ENCODE assay signal across 24 cellular contexts in genomic region chr5:178796165-178796945, GRCh38.
DNase-seq lines count a peak whose midpoint lies in the region; ATAC-seq, FAIRE-seq and TF ChIP-seq lines count a peak whose summit lies in the region.
"Had no signal": no experiment of that assay in that cellular context is flagged by ENCODE, and none has a peak within 500 bp of the region (broad histone marks: within the 10 kb centered on the region; RNA-seq: fewer than 3 reads in every experiment).

No MANE protein-coding gene starts in this region.

- no peaks in the 10 kb centered on the region for H3K9me3 ChIP-seq in endodermal cell (ENCODE audit: control insufficient read depth, low read length)
- H3K9me3 ChIP-seq: BE2C, Caco-2 had no signal

- H3K4me1 Mint-ChIP-seq in stimulated activated naive CD8-positive, alpha-beta T cell treated with anti-CD3 and anti-CD28 coated beads, Interleukin-15, amount 100 ng/mL, for 72 hours: peaks cover 10% of the 10 kb centered on the region
- no peaks in the 10 kb centered on the region for H3K4me1 Mint-ChIP-seq in endodermal cell
- H3K4me1 Mint-ChIP-seq in stimulated activated effector memory CD8-positive, alpha-beta T cell treated with anti-CD3 and anti-CD28 coated beads, Interleukin-12 subunit alpha, Interleukin-12 subunit beta, amount 100 ng/mL, for 72 hours: no peaks in the 10 kb centered on the region
- H3K4me1 Mint-ChIP-seq: CD4-positive, CD25-positive, alpha-beta regulatory T cell had no signal

- TF ChIP-seq POLR2A in H54 (IDR thresholded peaks at IDR 0.05; ENCODE audit: low read depth, low read length): no peak

- no peaks in the 10 kb centered on the region for H3K36me3 ChIP-seq in endodermal cell (ENCODE audit: control insufficient read depth, insufficient read depth, low read length)
- no peaks in the 10 kb centered on the region for H3K36me3 ChIP-seq in brain microvascular endothelial cell (replicated peaks)

- H3K27me3 Mint-ChIP-seq in stimulated activated naive CD8-positive, alpha-beta T cell treated with anti-CD3 and anti-CD28 coated beads, Interleukin-15, amount 100 ng/mL, for 72 hours: no peaks in the 10 kb centered on the region
- H3K27me3 Mint-ChIP-seq in endodermal cell (ENCODE audit: insufficient read depth): peaks cover 5% of the 10 kb centered on the region
- H3K27me3 Mint-ChIP-seq: CD4-positive, CD25-positive, alpha-beta regulatory T cell had no signal

- peak; percentile 18 for ATAC-seq in stimulated activated naive CD8-positive, alpha-beta T cell treated with anti-CD3 and anti-CD28 coated beads, Interleukin-15, amount 100 ng/mL, for 72 hours
- ATAC-seq in stimulated activated naive CD8-positive, alpha-beta T cell treated with anti-CD3 and anti-CD28 coated beads, Interleukin-15, Interleukin-2, amounts not matched to agents 100 U/mL and 50 U/mL, for 24 hours: no peak
- ATAC-seq in stimulated activated effector memory CD8-positive, alpha-beta T cell treated with anti-CD3 and anti-CD28 coated beads, Interleukin-12 subunit alpha, Interleukin-12 subunit beta, amount 100 ng/mL, for 72 hours: peak; percentile 8
- ATAC-seq: CD8-positive, alpha-beta T cell; HCT116 had no signal

- no peak for FAIRE-seq in H54 (lab: Jason Lieb, UNC)
- FAIRE-seq: A204.1, G401.6, GM12892, H1 had no signal

- H3K36me3 Mint-ChIP-seq in endodermal cell (ENCODE audit: low read depth): no peaks in the 10 kb centered on the region
- H3K36me3 Mint-ChIP-seq in stimulated activated effector memory CD8-positive, alpha-beta T cell treated with anti-CD3 and anti-CD28 coated beads, Interleukin-12 subunit alpha, Interleukin-12 subunit beta, amount 100 ng/mL, for 72 hours: no peaks in the 10 kb centered on the region
- H3K36me3 Mint-ChIP-seq: CD8-positive, alpha-beta T cell had no signal

- DNase-seq in stimulated activated naive CD8-positive, alpha-beta T cell treated with anti-CD3 and anti-CD28 coated beads, Interleukin-15, amount 100 ng/mL, for 72 hours: no peak
- no peak for DNase-seq in stimulated activated naive CD8-positive, alpha-beta T cell treated with anti-CD3 and anti-CD28 coated beads, Interleukin-15, Interleukin-2, amounts not matched to agents 100 U/mL and 50 U/mL, for 24 hours
- peak; percentile 10 for DNase-seq in endodermal cell
- DNase-seq in stimulated activated effector memory CD8-positive, alpha-beta T cell treated with anti-CD3 and anti-CD28 coated beads, Interleukin-12 subunit alpha, Interleukin-12 subunit beta, amount 100 ng/mL, for 72 hours (ENCODE audit: low spot score in 2 of 2): no peak
- DNase-seq in NCI-H2196 treated with DMSO at 0.1 percent for 48 hours (lab: John Stamatoyannopoulos, UW; ENCODE audit: unreplicated experiment): no peak
- no peak for DNase-seq in brain microvascular endothelial cell
- DNase-seq in AG08395 (ENCODE audit: low spot score): no peak
- DNase-seq in H54 (ENCODE audit: insufficient read length, low spot score): no peak
- DNase-seq: AML-193, BE2C, Caco-2, DMS153, DND-41, GM23248, H9 had no signal

- H3K27ac ChIP-seq in endodermal cell (ENCODE audit: low read depth, low read length): no peak overlapping the region
- H3K27ac ChIP-seq in brain microvascular endothelial cell: no peak overlapping the region
- H3K27ac ChIP-seq: 22Rv1, C4-2B, GM23248 had no signal

- H3K4me3 Mint-ChIP-seq in stimulated activated naive CD8-positive, alpha-beta T cell treated with anti-CD3 and anti-CD28 coated beads, Interleukin-15, amount 100 ng/mL, for 72 hours: no peak overlapping the region
- no peak overlapping the region for H3K4me3 Mint-ChIP-seq in endodermal cell
- no peak overlapping the region for H3K4me3 Mint-ChIP-seq in stimulated activated effector memory CD8-positive, alpha-beta T cell treated with anti-CD3 and anti-CD28 coated beads, Interleukin-12 subunit alpha, Interleukin-12 subunit beta, amount 100 ng/mL, for 72 hours
- H3K4me3 Mint-ChIP-seq: CD4-positive, CD25-positive, alpha-beta regulatory T cell; CD8-positive, alpha-beta T cell; H9 had no signal

- WGBS in endodermal cell (ENCODE audit: insufficient coverage in 1 of 2, insufficient read length in 1 of 2), 2 experiments: 84 to 90% methylated on average over 15 to 17 of the region's 17 CpGs

- no peak overlapping the region for H3K27ac Mint-ChIP-seq in stimulated activated naive CD8-positive, alpha-beta T cell treated with anti-CD3 and anti-CD28 coated beads, Interleukin-15, amount 100 ng/mL, for 72 hours
- no peak overlapping the region for H3K27ac Mint-ChIP-seq in endodermal cell
- H3K27ac Mint-ChIP-seq in stimulated activated effector memory CD8-positive, alpha-beta T cell treated with anti-CD3 and anti-CD28 coated beads, Interleukin-12 subunit alpha, Interleukin-12 subunit beta, amount 100 ng/mL, for 72 hours: no peak overlapping the region
- H3K27ac Mint-ChIP-seq: CD4-positive, CD25-positive, alpha-beta regulatory T cell; CD8-positive, alpha-beta T cell had no signal

- no peak overlapping the region for H3K9ac ChIP-seq in endodermal cell (ENCODE audit: extremely low read depth, low read length, poor library complexity, severe bottlenecking)
- H3K9ac ChIP-seq: GM23248 had no signal

- in situ Hi-C loops in brain microvascular endothelial cell (cut with HindIII; ENCODE audit: low pct_ligation_motif_present, low sequenced_read_pairs): no loop called here

- no peaks in the 10 kb centered on the region for H3K4me1 ChIP-seq in endodermal cell (ENCODE audit: control insufficient read depth, insufficient read depth, low read length)
- H3K4me1 ChIP-seq: BE2C, Caco-2 had no signal

- TF ChIP-seq CTCF in endodermal cell (conservative IDR thresholded peaks at IDR 0.05) (no peak), brain microvascular endothelial cell (IDR thresholded peaks at IDR 0.05; ENCODE audit: low read depth, low read length, missing control alignments) (no peak)

- H3K9me3 Mint-ChIP-seq in stimulated activated naive CD8-positive, alpha-beta T cell treated with anti-CD3 and anti-CD28 coated beads, Interleukin-15, amount 100 ng/mL, for 72 hours: no peaks in the 10 kb centered on the region
- peaks cover 6% of the 10 kb centered on the region for H3K9me3 Mint-ChIP-seq in endodermal cell
- H3K9me3 Mint-ChIP-seq in stimulated activated effector memory CD8-positive, alpha-beta T cell treated with anti-CD3 and anti-CD28 coated beads, Interleukin-12 subunit alpha, Interleukin-12 subunit beta, amount 100 ng/mL, for 72 hours: no peaks in the 10 kb centered on the region
- H3K9me3 Mint-ChIP-seq: CD8-positive, alpha-beta T cell had no signal

- H3K4me3 ChIP-seq in endodermal cell (ENCODE audit: low read length) (no peak overlapping the region), brain microvascular endothelial cell (ENCODE audit: low read depth, low read length) (no peak overlapping the region)
- H3K4me3 ChIP-seq: GM23248 had no signal

- no peaks in the 10 kb centered on the region for H3K27me3 ChIP-seq in endodermal cell (ENCODE audit: control insufficient read depth, insufficient read depth, low read length, poor library complexity, severe bottlenecking)
- no peaks in the 10 kb centered on the region for H3K27me3 ChIP-seq in brain microvascular endothelial cell (replicated peaks)
- H3K27me3 ChIP-seq: BE2C had no signal
